ENCODE assay signal across 29 cellular contexts in the genomic region with DNA sequence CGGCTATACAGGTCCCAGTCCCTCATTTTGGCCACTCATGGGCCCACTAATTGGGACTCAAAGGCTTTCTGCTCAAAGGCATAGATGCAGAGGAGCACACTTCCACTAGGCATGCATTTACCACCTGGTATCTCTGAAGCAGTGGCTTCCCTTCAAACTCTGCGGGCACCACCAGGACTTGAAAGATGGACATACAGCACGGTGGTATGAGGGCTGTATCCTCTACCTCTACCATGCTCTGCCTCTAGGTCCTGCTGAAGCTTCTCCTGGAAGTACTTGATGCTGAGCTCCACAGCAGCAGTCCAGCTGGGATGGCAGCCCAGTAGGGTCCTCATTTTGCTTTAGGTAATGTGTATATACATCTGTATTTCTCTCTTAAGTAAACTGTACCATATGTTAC.
"Had no signal": no experiment of that assay in that cellular context is flagged by ENCODE, and none has a peak within 500 bp of the region (broad histone marks: within the 10 kb centered on the region; RNA-seq: fewer than 3 reads in every experiment).

No MANE protein-coding gene starts in this region.

- H3K27ac ChIP-seq: ascending aorta, cardiac muscle cell, VCaP had no signal

- H3K4me3 ChIP-seq: ascending aorta, cardiac muscle cell had no signal

- DNase-seq: activated B cell treated with CpG ODN at 0.5 μM for 24 hours; activated CD4-positive, alpha-beta memory T cell treated with anti-CD3 and anti-CD28 coated beads for 36 hours; activated CD4-positive, alpha-beta T cell treated with anti-CD3 and anti-CD28 coated beads for 4 hours; activated CD4-positive, alpha-beta T cell treated with anti-CD3 and anti-CD28 coated beads, Interleukin-2, amount 10 ng/mL, durations not matched to agents 24 days and 14 days; activated CD4-positive, alpha-beta T cell treated with anti-CD3 and anti-CD28 coated beads, Interleukin-2, amount 50 U/mL, for 1 hour; activated CD4-positive, alpha-beta T cell treated with anti-CD3 and anti-CD28 coated beads, Interleukin-2, amount 50 U/mL, for 4 hours; activated CD4-positive, CD25-positive, alpha-beta regulatory T cell treated with anti-CD3 and anti-CD28 coated beads, Interleukin-2, amount 50 U/mL, for 72 hours; activated CD8-positive, alpha-beta memory T cell treated with anti-CD3 and anti-CD28 coated beads, Interleukin-2, amount 50 U/mL, for 4 hours; activated CD8-positive, alpha-beta T cell treated with anti-CD3 and anti-CD28 coated beads for 36 hours; activated effector memory CD4-positive, alpha-beta T cell treated with anti-CD3 and anti-CD28 coated beads, Interleukin-2, amount 50 U/mL, for 16 hours; activated gamma-delta T cell treated with Interleukin-2 at 50 U/mL for 16 hours; activated naive CD4-positive, alpha-beta T cell; activated naive CD4-positive, alpha-beta T cell treated with anti-CD3 and anti-CD28 coated beads, Interleukin-2, amount 10 ng/mL, durations not matched to agents 7 days and 5 days; activated naive CD8-positive, alpha-beta T cell treated with anti-CD3 and anti-CD28 coated beads, Interleukin-2, amount 10 ng/mL, durations not matched to agents 7 days and 5 days; activated naive CD8-positive, alpha-beta T cell treated with anti-CD3 and anti-CD28 coated beads, Interleukin-2, amount 50 U/mL, for 24 hours; activated T-cell treated with anti-CD3 and anti-CD28 coated beads for 4 hours; activated T-cell treated with anti-CD3 and anti-CD28 coated beads, Interleukin-2, amount 50 U/mL, for 1 hour; activated T-cell treated with anti-CD3 and anti-CD28 coated beads, Interleukin-2, amount 50 U/mL, for 4 hours; activated T-cell treated with anti-CD3 and anti-CD28 coated beads, Interleukin-2, amount 50 U/mL, for 72 hours; amygdala; anterior cingulate cortex; caudate nucleus; cerebellar nuclear complex; T-helper 1 cell; T-helper 2 cell; T-helper 9 cell had no signal

- H3K27me3 ChIP-seq: ascending aorta, cardiac muscle cell had no signal

- H3K9me3 ChIP-seq: ascending aorta had no signal

- H3K4me1 ChIP-seq: ascending aorta had no signal
